8 cellular contexts compared by ENCODE assay signal in genomic region chr10:87660484-87661133, GRCh38. TPM values are rescaled to one million over a fixed set of nuclear protein-coding genes. Genes with fewer than 3 reads are reported as not detected.
DNase-seq lines count a peak whose midpoint lies in the region; ATAC-seq, FAIRE-seq and TF ChIP-seq lines count a peak whose summit lies in the region.

No MANE protein-coding gene starts in this region.

- H3K9ac ChIP-seq in mammary epithelial cell (ENCODE audit: insufficient read depth, low read length), result peak overlapping the region; percentile 54

- H3K4me3 ChIP-seq in AG09309 (ENCODE audit: control insufficient read depth, low read depth, low read length), result peak overlapping the region; percentile 98
- H3K4me3 ChIP-seq in mammary epithelial cell (replicated peaks in 1 of 3; ENCODE audit: insufficient read depth in 1 of 3, low read depth in 2 of 3, low read length in 3 of 3), result peak overlapping the region; percentile 35 to 79 (median 68)
- peak overlapping the region; percentile 85 for H3K4me3 ChIP-seq in lower lobe of right lung
- H3K4me3 ChIP-seq in upper lobe of right lung, result peak overlapping the region; percentile 73

- intact Hi-C loops in mammary epithelial cell (cut with micrococcal nuclease), result loop anchor here (1.0 kb wide), 1 partner anchor 112 kb away; no protein-coding TSS in a partner anchor
- intact Hi-C loops in lower lobe of right lung (cut with DNase I), result no loop called here
- intact Hi-C loops in upper lobe of right lung (cut with DNase I), result loop anchor here (10.0 kb wide), 1 partner anchor 54 kb away; no protein-coding TSS in a partner anchor

- no TSS peak for BruUV-seq in mammary epithelial cell (replicated peaks; lab: Mats Ljungman, UMichigan)

- H3K9me3 ChIP-seq in mammary epithelial cell (replicated peaks; ENCODE audit: insufficient read depth, low read length) (no peaks in the 10 kb centered on the region), lower lobe of right lung (no peaks in the 10 kb centered on the region), upper lobe of right lung (no peaks in the 10 kb centered on the region)

- TF ChIP-seq CTCF in AG09309 (IDR thresholded peaks at IDR 0.05; ENCODE audit: control insufficient read depth, insufficient read depth, low read depth, low read length, missing control alignments) (no peak), mammary epithelial cell (conservative IDR thresholded peaks at IDR 0.05 in 1 of 2, IDR thresholded peaks at IDR 0.05 in 1 of 2; ENCODE audit: extremely low read depth in 1 of 2, insufficient read depth in 1 of 2, low read depth in 1 of 2, low read length in 2 of 2) (no peak), lower lobe of right lung (IDR thresholded peaks at IDR 0.05) (no peak), upper lobe of right lung (IDR thresholded peaks at IDR 0.05) (no peak), D721Med (IDR thresholded peaks at IDR 0.05; ENCODE audit: insufficient read depth, missing control alignments) (no peak)

- H3K27me3 ChIP-seq in mammary epithelial cell (ENCODE audit: insufficient read depth, low read length) (no peaks in the 10 kb centered on the region), lower lobe of right lung (ENCODE audit: low read depth) (no peaks in the 10 kb centered on the region), upper lobe of right lung (no peaks in the 10 kb centered on the region)

- ATAC-seq in lower lobe of right lung, result peak; percentile 61 to 76
- ATAC-seq in upper lobe of right lung, result peak; percentile 64
- no peak for ATAC-seq in GM19023 (IDR thresholded peaks at IDR 0.05; ENCODE audit: unreplicated experiment)

- CTCF ChIA-PET in mammary epithelial cell (lab: Charles Lee; ENCODE audit: low non-redundant PET), result no interaction called here

- H3K4me2 ChIP-seq in mammary epithelial cell (ENCODE audit: insufficient read depth, low read depth, low read length), result peak overlapping the region; percentile 88

- H2AFZ ChIP-seq in mammary epithelial cell (ENCODE audit: low read depth, low read length), result peak overlapping the region; percentile 95

- WGBS in mammary epithelial cell (ENCODE audit: low coverage, missing lambda C conversion rate), result 44% methylated on average over 12 of the region's 12 CpGs

- in situ Hi-C loops in mammary epithelial cell (cut with MboI; ENCODE audit: low sequenced_read_pairs in 2 of 2), result no loop called here

- FAIRE-seq in D721Med (lab: Jason Lieb, UNC), result no peak

- DNase-seq in AG09309 (ENCODE audit: low read depth) (peak; percentile 38), LoVo (ENCODE audit: low spot score) (peak; percentile 42), mammary epithelial cell (no peak), lower lobe of right lung (no peak), upper lobe of right lung (no peak), D721Med (ENCODE audit: insufficient read length, low spot score) (no peak)
- DNase-seq in activated CD4-positive, alpha-beta T cell treated with anti-CD3 and anti-CD28 coated beads, Interleukin-2, amount 50 U/mL, for 48 hours, result no peak

- H3K4me1 ChIP-seq in mammary epithelial cell (ENCODE audit: insufficient read depth, low read length) (peaks cover 3% of the 10 kb centered on the region), lower lobe of right lung (peaks cover 45% of the 10 kb centered on the region), upper lobe of right lung (peaks cover 15% of the 10 kb centered on the region)

- H4K20me1 ChIP-seq in mammary epithelial cell (ENCODE audit: insufficient read depth, low read length), result no peaks in the 10 kb centered on the region

- dilution Hi-C loops in mammary epithelial cell (cut with HindIII; ENCODE audit: low sequenced_read_pairs), result no loop called here

- no peak overlapping the region for H3K27ac ChIP-seq in mammary epithelial cell (ENCODE audit: insufficient read depth, low read depth, low read length)
- H3K27ac ChIP-seq in lower lobe of right lung, result peak overlapping the region; percentile 89
- peak overlapping the region; percentile 88 for H3K27ac ChIP-seq in upper lobe of right lung

- H3K36me3 ChIP-seq in mammary epithelial cell (ENCODE audit: insufficient read depth, low read length), result no peaks in the 10 kb centered on the region
- H3K36me3 ChIP-seq in lower lobe of right lung, result no peaks in the 10 kb centered on the region
- no peaks in the 10 kb centered on the region for H3K36me3 ChIP-seq in upper lobe of right lung

- no peaks in the 10 kb centered on the region for H3K79me2 ChIP-seq in mammary epithelial cell (ENCODE audit: insufficient read depth, low read length)

RNA-seq across cellular contexts. Expression of gene PAPSS2, which starts 0.9 kb away (rescaled TPM):
- total RNA-seq in mammary epithelial cell (1 to 10 TPM; 3.8 to 9.1 TPM), lower lobe of right lung (137 TPM), upper lobe of right lung (210 TPM)
- polyA plus RNA-seq in mammary epithelial cell, result 6.8 TPM
- polyA minus RNA-seq in mammary epithelial cell, result 5.5 TPM

Comparison
In these comparisons a context has a peak if more than half of its experiments do, and no peak if none do; other contexts are left out.
1. DNase-seq: peak in AG09309 (single experiment) and LoVo (single experiment); none in mammary epithelial cell (single experiment), lower lobe of right lung (single experiment), upper lobe of right lung (single experiment), D721Med (single experiment) and activated CD4-positive, alpha-beta T cell treated with anti-CD3 and anti-CD28 coated beads, Interleukin-2, amount 50 U/mL, for 48 hours (0 of 2).
2. RNA of gene PAPSS2, which starts 0.9 kb away (total RNA-seq): 210 TPM in upper lobe of right lung (single experiment) and 137 TPM in lower lobe of right lung (single experiment); 3.8 to 9.1 TPM in mammary epithelial cell; every median in the first group is over 10 times any median in the second.
3. Peak in every context shown above with its lines, with median percentiles within 50 percentile points of each other: H3K4me3 ChIP-seq.